Comparison of ENCODE assay signal across 18 cellular contexts in genomic region chr10:109207361-109207760, GRCh38.
"Had no signal": no experiment of that assay in that cellular context is flagged by ENCODE, and none has a peak within 500 bp of the region (broad histone marks: within the 10 kb centered on the region; RNA-seq: fewer than 3 reads in every experiment).

No MANE protein-coding gene starts in this region.

- H3K4me3 Mint-ChIP-seq: activated naive CD4-positive, alpha-beta T cell treated with anti-CD3 and anti-CD28 coated beads, Interleukin-2, amount 50 U/mL, for 24 hours; activated T-cell treated with anti-CD3 and anti-CD28 coated beads, Interleukin-2, amount 50 U/mL, for 72 hours; dendritic cell treated with granulocyte-macrophage colony-stimulating factor and Interleukin-4, amounts not matched to agents 40 ng/mL and 50 ng/mL, for 4 days; memory B cell; naive thymus-derived CD8-positive, alpha-beta T cell had no signal

- H3K79me2 ChIP-seq: parathyroid adenoma had no signal

- DNase-seq: activated CD4-positive, alpha-beta T cell treated with anti-CD3 and anti-CD28 coated beads for 1 hour; activated CD4-positive, alpha-beta T cell treated with anti-CD3 and anti-CD28 coated beads, Interleukin-2, amount 50 U/mL, for 4 hours; activated effector memory CD4-positive, alpha-beta T cell treated with anti-CD3 and anti-CD28 coated beads, Interleukin-2, amount 50 U/mL, for 16 hours; activated T-cell treated with anti-CD3 and anti-CD28 coated beads, Interleukin-2, amount 50 U/mL, for 72 hours; effector memory CD4-positive, alpha-beta T cell; heart left ventricle; naive thymus-derived CD8-positive, alpha-beta T cell; sigmoid colon; stimulated activated CD4-positive, alpha-beta T cell treated with anti-CD3 and anti-CD28 coated beads, Interleukin-12 subunit alpha, Interleukin-12 subunit beta, amount 100 ng/mL, for 4 hours; stimulated activated CD4-positive, alpha-beta T cell treated with anti-CD3 and anti-CD28 coated beads, Interleukin-1b, Interleukin-23, amount 100 ng/mL, for 48 hours; stimulated activated CD8-positive, alpha-beta memory T cell treated with anti-CD3 and anti-CD28 coated beads, Interleukin-4, amount 100 ng/mL, for 48 hours; stimulated activated naive CD4-positive, alpha-beta T cell; WERI-Rb-1 had no signal

- H3K27me3 ChIP-seq: ascending aorta, heart left ventricle, sigmoid colon had no signal

- H3K36me3 Mint-ChIP-seq: activated naive CD4-positive, alpha-beta T cell treated with anti-CD3 and anti-CD28 coated beads, Interleukin-2, amount 50 U/mL, for 24 hours; memory B cell; naive thymus-derived CD8-positive, alpha-beta T cell had no signal

- H3K27ac ChIP-seq: ascending aorta, heart left ventricle, parathyroid adenoma, sigmoid colon, WERI-Rb-1 had no signal

- H3K9ac ChIP-seq: parathyroid adenoma had no signal

- H3K4me3 ChIP-seq: ascending aorta, heart left ventricle, sigmoid colon had no signal

- H3K9me3 ChIP-seq: ascending aorta, sigmoid colon had no signal

- H3K27ac Mint-ChIP-seq: activated naive CD4-positive, alpha-beta T cell treated with anti-CD3 and anti-CD28 coated beads, Interleukin-2, amount 50 U/mL, for 24 hours; activated T-cell treated with anti-CD3 and anti-CD28 coated beads, Interleukin-2, amount 50 U/mL, for 72 hours; dendritic cell treated with granulocyte-macrophage colony-stimulating factor and Interleukin-4, amounts not matched to agents 40 ng/mL and 50 ng/mL, for 4 days; memory B cell; naive thymus-derived CD8-positive, alpha-beta T cell had no signal

- H3K27me3 Mint-ChIP-seq: activated naive CD4-positive, alpha-beta T cell treated with anti-CD3 and anti-CD28 coated beads, Interleukin-2, amount 50 U/mL, for 24 hours; dendritic cell treated with granulocyte-macrophage colony-stimulating factor and Interleukin-4, amounts not matched to agents 40 ng/mL and 50 ng/mL, for 4 days; memory B cell; naive thymus-derived CD8-positive, alpha-beta T cell had no signal

- H3K4me1 ChIP-seq: ascending aorta, heart left ventricle, parathyroid adenoma, sigmoid colon had no signal

- H3K36me3 ChIP-seq: ascending aorta, heart left ventricle, sigmoid colon, WERI-Rb-1 had no signal

- ATAC-seq: activated T-cell treated with anti-CD3 and anti-CD28 coated beads, Interleukin-2, amount 50 U/mL, for 72 hours; heart left ventricle; naive thymus-derived CD8-positive, alpha-beta T cell had no signal

- H3K4me1 Mint-ChIP-seq: activated naive CD4-positive, alpha-beta T cell treated with anti-CD3 and anti-CD28 coated beads, Interleukin-2, amount 50 U/mL, for 24 hours; memory B cell; naive thymus-derived CD8-positive, alpha-beta T cell had no signal

- H2AFZ ChIP-seq: parathyroid adenoma had no signal
